ENCODE assay signal across 1 cellular context in the genomic region with DNA sequence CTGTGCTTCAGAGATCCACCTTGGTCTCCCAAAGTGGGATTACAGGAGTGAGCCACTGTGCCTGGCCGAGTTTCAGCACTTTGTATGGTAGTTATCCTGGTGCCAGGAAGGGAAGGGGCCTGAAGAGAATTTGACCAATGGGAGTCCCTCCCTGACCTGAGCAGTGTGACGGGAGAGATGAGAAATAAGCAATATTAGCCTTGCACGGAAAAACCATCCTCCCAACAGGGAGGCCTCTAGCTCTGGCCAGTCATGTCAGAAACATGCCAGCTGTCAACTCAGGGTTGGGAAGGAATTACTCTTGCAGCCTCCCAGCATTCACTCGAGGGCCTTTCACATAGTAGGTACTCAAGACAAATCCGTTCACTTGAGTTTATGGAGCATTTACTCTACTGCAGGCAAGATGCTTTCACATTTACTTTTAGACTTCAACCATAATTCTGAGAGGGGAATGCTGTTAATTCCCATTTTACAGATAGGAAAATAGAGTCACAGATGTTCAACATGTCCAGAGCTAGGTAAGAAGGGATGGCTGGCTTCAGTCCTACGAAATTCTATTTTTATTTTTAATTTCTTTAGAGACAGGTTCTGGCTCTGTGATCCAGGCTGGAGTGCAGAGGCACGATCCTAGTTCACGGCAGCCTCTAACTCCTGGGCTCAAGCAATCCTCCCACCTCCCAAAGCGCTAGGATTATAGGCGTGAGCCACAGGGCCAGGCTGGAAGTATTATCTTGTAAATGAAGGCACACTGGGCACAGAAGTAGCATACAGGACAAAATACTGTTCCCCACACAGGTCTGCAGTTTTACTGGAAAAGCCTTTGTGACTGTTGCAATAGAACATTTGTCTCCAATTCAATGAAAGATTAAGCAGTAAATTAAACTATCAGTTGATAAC.
TF ChIP-seq lines count a peak whose summit lies in the region.

No MANE protein-coding gene starts in this region.

TF ChIP-seq in IMR-90, 13 proteins besides CTCF, POLR2A, EP300 and RAD21:
- no peak for TF ChIP-seq MXI1 (IDR thresholded peaks at IDR 0.05; ENCODE audit: borderline replicate concordance, low read depth, low read length)
- TF ChIP-seq FOS (IDR thresholded peaks at IDR 0.05; ENCODE audit: low read depth, low read length) = no peak
- TF ChIP-seq RCOR1 (IDR thresholded peaks at IDR 0.05; ENCODE audit: insufficient replicate concordance, low read length) = no peak
- TF ChIP-seq, protein P1, sequence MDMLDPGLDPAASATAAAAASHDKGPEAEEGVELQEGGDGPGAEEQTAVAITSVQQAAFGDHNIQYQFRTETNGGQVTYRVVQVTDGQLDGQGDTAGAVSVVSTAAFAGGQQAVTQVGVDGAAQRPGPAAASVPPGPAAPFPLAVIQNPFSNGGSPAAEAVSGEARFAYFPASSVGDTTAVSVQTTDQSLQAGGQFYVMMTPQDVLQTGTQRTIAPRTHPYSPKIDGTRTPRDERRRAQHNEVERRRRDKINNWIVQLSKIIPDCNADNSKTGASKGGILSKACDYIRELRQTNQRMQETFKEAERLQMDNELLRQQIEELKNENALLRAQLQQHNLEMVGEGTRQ (IDR thresholded peaks at IDR 0.05; ENCODE audit: low read depth, low read length) = no peak
- TF ChIP-seq ELK1 (IDR thresholded peaks at IDR 0.05; ENCODE audit: borderline replicate concordance, low read depth, low read length) = no peak
- no peak for TF ChIP-seq RFX5 (IDR thresholded peaks at IDR 0.05; ENCODE audit: low read depth, low read length)
- no peak for TF ChIP-seq NFE2L2 (IDR thresholded peaks at IDR 0.05; ENCODE audit: low read depth, low read length)
- TF ChIP-seq SMC3 (IDR thresholded peaks at IDR 0.05; ENCODE audit: low read depth, low read length) = no peak
- no peak for TF ChIP-seq MAZ (IDR thresholded peaks at IDR 0.05; ENCODE audit: borderline replicate concordance, low read depth, low read length)
- no peak for TF ChIP-seq BHLHE40 (IDR thresholded peaks at IDR 0.05; ENCODE audit: low read depth, low read length)
- TF ChIP-seq CEBPB (IDR thresholded peaks at IDR 0.05; ENCODE audit: low read depth, low read length) = no peak
